ENCODE assay signal across 22 cellular contexts in the genomic region with DNA sequence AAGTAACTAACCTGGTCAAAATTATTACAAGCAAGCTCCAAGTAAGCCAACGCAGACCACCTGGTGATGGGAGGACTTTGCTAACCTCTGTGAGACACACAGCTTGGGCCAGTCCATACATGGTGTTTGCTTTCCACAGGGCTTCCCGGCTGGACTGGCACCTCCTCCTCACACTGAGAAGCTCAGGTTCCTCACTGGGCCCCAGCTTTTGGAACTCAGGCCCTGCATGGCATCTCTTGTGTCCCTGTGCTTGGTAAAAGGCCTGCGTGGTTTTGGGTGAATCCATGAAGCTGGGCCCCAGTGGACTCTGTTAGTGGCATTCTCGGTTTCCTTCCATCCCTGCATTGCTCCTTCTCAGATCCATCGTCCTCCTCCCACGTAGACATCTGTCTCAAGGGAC.
A peak's percentile ranks its signal among the peaks of the same experiment; 100 is the strongest.
DNase-seq lines count a peak whose midpoint lies in the region; ATAC-seq, FAIRE-seq and TF ChIP-seq lines count a peak whose summit lies in the region.
"Had no signal": no experiment of that assay in that cellular context is flagged by ENCODE, and none has a peak within 500 bp of the region (broad histone marks: within the 10 kb centered on the region; RNA-seq: fewer than 3 reads in every experiment).

No MANE protein-coding gene starts in this region.

- no peak for TF ChIP-seq POLR2A in breast epithelium (IDR thresholded peaks at IDR 0.05)

- intact Hi-C loops in breast epithelium (cut with DNase I; ENCODE audit: low total_unique reads) = no loop called here
- intact Hi-C loops in mammary epithelial cell (cut with micrococcal nuclease) = no loop called here

- H3K4me3 ChIP-seq in breast epithelium = no peak overlapping the region
- H3K4me3 ChIP-seq in mammary epithelial cell (replicated peaks in 1 of 3; ENCODE audit: insufficient read depth in 1 of 3, low read depth in 2 of 3, low read length in 3 of 3) = no peak overlapping the region
- H3K4me3 ChIP-seq: A549 had no signal

- H3K27me3 ChIP-seq in breast epithelium = no peaks in the 10 kb centered on the region
- H3K27me3 ChIP-seq in mammary epithelial cell (ENCODE audit: insufficient read depth, low read length) = no peaks in the 10 kb centered on the region

- peak; percentile 52 for FAIRE-seq in urothelium cell line (lab: Jason Lieb, UNC)
- FAIRE-seq: A549, D721Med, G401.6, GM12891, GM19239, HTR-8/SVneo had no signal

- H3K27me3 Mint-ChIP-seq in progenitor cell of endocrine pancreas = no peaks in the 10 kb centered on the region

- peaks cover 0 to 8% of the 10 kb centered on the region in 2 donors for H3K4me1 ChIP-seq in breast epithelium
- H3K4me1 ChIP-seq in mammary epithelial cell (ENCODE audit: insufficient read depth, low read length) = peaks cover 18% of the 10 kb centered on the region
- H3K4me1 ChIP-seq: A549 had no signal

- dilution Hi-C loops in mammary epithelial cell (cut with HindIII; ENCODE audit: low sequenced_read_pairs) = no loop called here

- no peak for ATAC-seq in HG02642 (IDR thresholded peaks at IDR 0.05; ENCODE audit: poor library complexity, unreplicated experiment)
- no peak for ATAC-seq in GM21786 (IDR thresholded peaks at IDR 0.05; ENCODE audit: unreplicated experiment)
- ATAC-seq: A549, HCT116 had no signal

- peak overlapping the region; percentile 25 for H3K27ac Mint-ChIP-seq in progenitor cell of endocrine pancreas
- H3K27ac Mint-ChIP-seq: CD4-positive, alpha-beta T cell; HFFc6 had no signal

- H3K4me3 Mint-ChIP-seq in progenitor cell of endocrine pancreas (ENCODE audit: low read depth) = no peak overlapping the region
- H3K4me3 Mint-ChIP-seq: CD4-positive, alpha-beta T cell; HFFc6 had no signal

- 90% methylated on average over 6 of the region's 6 CpGs for WGBS in mammary epithelial cell (ENCODE audit: low coverage, missing lambda C conversion rate)

- CTCF ChIA-PET in mammary epithelial cell (lab: Charles Lee; ENCODE audit: low non-redundant PET) = no interaction called here

- H3K27ac ChIP-seq in breast epithelium (peak overlapping the region; percentile 1 to 66), mammary epithelial cell (ENCODE audit: insufficient read depth, low read depth, low read length) (no peak overlapping the region)
- H3K27ac ChIP-seq: 22Rv1, A549, C4-2B had no signal

- TF ChIP-seq CTCF in breast epithelium (IDR thresholded peaks at IDR 0.05) (no peak), mammary epithelial cell (conservative IDR thresholded peaks at IDR 0.05 in 1 of 2, IDR thresholded peaks at IDR 0.05 in 1 of 2; ENCODE audit: extremely low read depth in 1 of 2, insufficient read depth in 1 of 2, low read depth in 1 of 2, low read length in 2 of 2) (no peak), progenitor cell of endocrine pancreas (IDR thresholded peaks at IDR 0.05; ENCODE audit: unreplicated experiment) (no peak)

- in situ Hi-C loops in mammary epithelial cell (cut with MboI; ENCODE audit: low sequenced_read_pairs in 2 of 2) = no loop called here

- H3K79me2 ChIP-seq in mammary epithelial cell (ENCODE audit: insufficient read depth, low read length) = no peaks in the 10 kb centered on the region

- H3K4me2 ChIP-seq in mammary epithelial cell (ENCODE audit: insufficient read depth, low read depth, low read length) = no peak overlapping the region
- H3K4me2 ChIP-seq: A549 had no signal

- no TSS peak for BruUV-seq in mammary epithelial cell (replicated peaks; lab: Mats Ljungman, UMichigan)

- H3K36me3 ChIP-seq in breast epithelium = no peaks in the 10 kb centered on the region
- no peaks in the 10 kb centered on the region for H3K36me3 ChIP-seq in mammary epithelial cell (ENCODE audit: insufficient read depth, low read length)

- H3K9me3 ChIP-seq in breast epithelium (peaks cover 2 to 13% of the 10 kb centered on the region in 2 donors), mammary epithelial cell (replicated peaks; ENCODE audit: insufficient read depth, low read length) (no peaks in the 10 kb centered on the region)
- H3K9me3 ChIP-seq: A549 had no signal

- peaks cover 2% of the 10 kb centered on the region for H3K36me3 Mint-ChIP-seq in progenitor cell of endocrine pancreas (ENCODE audit: insufficient read depth)

- DNase-seq in breast epithelium (ENCODE audit: low spot score in 2 of 2) (no peak), mammary epithelial cell (no peak), progenitor cell of endocrine pancreas (ENCODE audit: low spot score, unreplicated experiment) (no peak), urothelium cell line (ENCODE audit: low spot score) (no peak), NCI-H526 (lab: John Stamatoyannopoulos, UW) (no peak)
- DNase-seq: AML-193; Caco-2; CD4-positive, alpha-beta T cell; GOT3; H7; HFFc6 had no signal

- H3K9me3 Mint-ChIP-seq in progenitor cell of endocrine pancreas (ENCODE audit: low read depth) = peaks cover 7% of the 10 kb centered on the region

- H3K4me1 Mint-ChIP-seq in progenitor cell of endocrine pancreas (ENCODE audit: low read depth) = peaks cover 27% of the 10 kb centered on the region

- no peak overlapping the region for H3K9ac ChIP-seq in mammary epithelial cell (ENCODE audit: insufficient read depth, low read length)

- H2AFZ ChIP-seq in mammary epithelial cell (ENCODE audit: low read depth, low read length) = no peak overlapping the region

- H4K20me1 ChIP-seq in mammary epithelial cell (ENCODE audit: insufficient read depth, low read length) = no peaks in the 10 kb centered on the region
